27 cellular contexts compared by ENCODE assay signal in the genomic region with DNA sequence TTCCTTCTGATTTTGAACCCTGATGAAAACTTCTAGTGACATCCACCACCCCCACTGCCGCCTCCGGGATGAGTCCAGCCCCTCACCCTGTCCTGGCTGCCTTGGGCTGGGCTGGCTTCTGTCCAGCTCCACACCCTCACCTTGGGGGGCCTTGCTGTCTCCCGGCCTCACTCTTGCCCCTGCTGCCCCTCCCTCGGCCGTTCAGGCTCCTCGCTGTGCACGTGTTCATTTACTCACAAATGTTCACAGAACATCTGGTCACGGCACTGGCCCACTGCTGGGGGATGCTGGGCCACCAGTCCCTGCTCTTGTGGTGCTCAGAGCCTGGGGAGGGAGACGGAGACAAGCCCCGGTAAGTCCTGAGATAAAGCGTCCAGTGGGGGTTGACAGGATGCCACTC.
"Had no signal": no experiment of that assay in that cellular context is flagged by ENCODE, and none has a peak within 500 bp of the region (broad histone marks: within the 10 kb centered on the region; RNA-seq: fewer than 3 reads in every experiment).

No MANE protein-coding gene starts in this region.

- H3K27me3 ChIP-seq: ascending aorta, cardiac muscle cell, left lung, thyroid gland had no signal

- DNase-seq: activated CD4-positive, alpha-beta T cell treated with anti-CD3 and anti-CD28 coated beads for 48 hours; activated CD4-positive, alpha-beta T cell treated with anti-CD3 and anti-CD28 coated beads, Interleukin-2, amount 50 U/mL, for 48 hours; activated CD8-positive, alpha-beta memory T cell treated with anti-CD3 and anti-CD28 coated beads, Interleukin-2, amount 50 U/mL, for 4 hours; activated effector memory CD4-positive, alpha-beta T cell treated with anti-CD3 and anti-CD28 coated beads, Interleukin-2, amount 50 U/mL, for 16 hours; activated naive CD4-positive, alpha-beta T cell treated with anti-CD3 and anti-CD28 coated beads for 36 hours; activated naive CD8-positive, alpha-beta T cell treated with anti-CD3 and anti-CD28 coated beads, Interleukin-2, amount 10 ng/mL, durations not matched to agents 7 days and 5 days; activated T-cell treated with anti-CD3 and anti-CD28 coated beads, Interleukin-2, amount 50 U/mL, for 1 hour; cerebellar nuclear complex; cortex of kidney; foreskin fibroblast; head of caudate nucleus; kidney glomerular epithelial cell; stimulated activated CD4-positive, alpha-beta T cell treated with anti-CD3 and anti-CD28 coated beads, Interleukin-12 subunit alpha, Interleukin-12 subunit beta, amount 100 ng/mL, for 4 hours; stimulated activated CD4-positive, alpha-beta T cell treated with anti-CD3 and anti-CD28 coated beads, Interleukin-4, amount 100 ng/mL, for 1 hour; stimulated activated naive CD8-positive, alpha-beta T cell treated with anti-CD3 and anti-CD28 coated beads, Interleukin-15, Interleukin-2, amounts not matched to agents 100 U/mL and 50 U/mL, for 24 hours; T-helper 1 cell; thyroid gland had no signal

- H3K4me1 ChIP-seq: ascending aorta had no signal

- H3K27me3 Mint-ChIP-seq: activated naive CD8-positive, alpha-beta T cell treated with anti-CD3 and anti-CD28 coated beads, Interleukin-2, amount 10 ng/mL, durations not matched to agents 7 days and 5 days; brain; naive thymus-derived CD8-positive, alpha-beta T cell had no signal

- ATAC-seq: naive thymus-derived CD8-positive, alpha-beta T cell; sciatic nerve; stimulated activated naive CD8-positive, alpha-beta T cell treated with anti-CD3 and anti-CD28 coated beads, Interleukin-15, Interleukin-2, amounts not matched to agents 100 U/mL and 50 U/mL, for 24 hours had no signal

- H3K9me3 Mint-ChIP-seq: activated naive CD4-positive, alpha-beta T cell treated with anti-CD3 and anti-CD28 coated beads for 36 hours; activated naive CD8-positive, alpha-beta T cell treated with anti-CD3 and anti-CD28 coated beads, Interleukin-2, amount 10 ng/mL, durations not matched to agents 7 days and 5 days; activated T-helper 1 cell treated with anti-CD3 and anti-CD28 coated beads, Interleukin-12 subunit alpha, Interleukin-12 subunit beta, Interleukin-2, Interleukin-4 antibody, amounts not matched to agents 30 ng/mL and 10 ng/mL and 1 ng/mL, durations not matched to agents 14 hours and 24 hours and 36 hours; brain; naive thymus-derived CD8-positive, alpha-beta T cell; neural crest cell had no signal

- H3K4me3 Mint-ChIP-seq: activated naive CD4-positive, alpha-beta T cell treated with anti-CD3 and anti-CD28 coated beads for 36 hours; activated naive CD8-positive, alpha-beta T cell treated with anti-CD3 and anti-CD28 coated beads, Interleukin-2, amount 10 ng/mL, durations not matched to agents 7 days and 5 days; activated T-helper 1 cell treated with anti-CD3 and anti-CD28 coated beads, Interleukin-12 subunit alpha, Interleukin-12 subunit beta, Interleukin-2, Interleukin-4 antibody, amounts not matched to agents 30 ng/mL and 10 ng/mL and 1 ng/mL, durations not matched to agents 14 hours and 24 hours and 36 hours; brain; naive thymus-derived CD8-positive, alpha-beta T cell; neural crest cell had no signal

- H3K27ac Mint-ChIP-seq: activated naive CD4-positive, alpha-beta T cell treated with anti-CD3 and anti-CD28 coated beads for 36 hours; activated naive CD8-positive, alpha-beta T cell treated with anti-CD3 and anti-CD28 coated beads, Interleukin-2, amount 10 ng/mL, durations not matched to agents 7 days and 5 days; activated T-helper 1 cell treated with anti-CD3 and anti-CD28 coated beads, Interleukin-12 subunit alpha, Interleukin-12 subunit beta, Interleukin-2, Interleukin-4 antibody, amounts not matched to agents 30 ng/mL and 10 ng/mL and 1 ng/mL, durations not matched to agents 14 hours and 24 hours and 36 hours; brain had no signal

- H3K4me3 ChIP-seq: ascending aorta, cardiac muscle cell, left lung, lung, skin epidermis, thyroid gland had no signal

- H3K9me3 ChIP-seq: ascending aorta, left lung, thyroid gland had no signal

- H3K27ac ChIP-seq: ascending aorta, cardiac muscle cell, left lung, skin epidermis, thyroid gland had no signal

- H3K4me1 Mint-ChIP-seq: neural crest cell had no signal
